ENCODE assay signal across 26 cellular contexts in genomic region chr4:113741971-113742370, GRCh38. TPM values are rescaled to one million over a fixed set of nuclear protein-coding genes. Genes with fewer than 3 reads are reported as not detected.
DNase-seq lines count a peak whose midpoint lies in the region; ATAC-seq and TF ChIP-seq lines count a peak whose summit lies in the region.
"Had no signal": no experiment of that assay in that cellular context is flagged by ENCODE, and none has a peak within 500 bp of the region (broad histone marks: within the 10 kb centered on the region; RNA-seq: fewer than 3 reads in every experiment).

No MANE protein-coding gene starts in this region.

- H3K56ac ChIP-seq in H9 (ENCODE audit: insufficient read length, low read depth, low read length): no peak overlapping the region
- no peak overlapping the region for H3K56ac ChIP-seq in mesendoderm (ENCODE audit: low read length)

- no peaks in the 10 kb centered on the region for H3K79me2 ChIP-seq in H9 (ENCODE audit: insufficient read depth, low read length)
- no peaks in the 10 kb centered on the region for H3K79me2 ChIP-seq in mesendoderm (ENCODE audit: control insufficient read depth, insufficient read depth, low read length)

- CTCF ChIA-PET in CD4-positive, alpha-beta memory T cell (lab: Charles Lee; ENCODE audit: partially characterized antibody): no interaction called here

- POLR2A ChIA-PET in CD4-positive, alpha-beta memory T cell (lab: Charles Lee; ENCODE audit: partially characterized antibody): no interaction called here

- H4K5ac ChIP-seq in H9 (ENCODE audit: insufficient read length, low read depth, low read length) (no peak overlapping the region), mesendoderm (ENCODE audit: low read length) (no peak overlapping the region)

- H2BK120ac ChIP-seq in H9 (ENCODE audit: low read depth, low read length, poor library complexity, severe bottlenecking): no peak overlapping the region
- H2BK120ac ChIP-seq in mesendoderm (ENCODE audit: low read depth, low read length): no peak overlapping the region

- H2AFZ ChIP-seq in H9 (ENCODE audit: low read length): no peak overlapping the region

- H3K4ac ChIP-seq in H9 (ENCODE audit: low read depth, low read length): no peak overlapping the region
- no peak overlapping the region for H3K4ac ChIP-seq in mesendoderm (ENCODE audit: low read depth, low read length)

- H3K27me3 Mint-ChIP-seq in activated naive CD4-positive, alpha-beta T cell treated with anti-CD3 and anti-CD28 coated beads, Interleukin-2, amount 50 U/mL, for 24 hours: no peaks in the 10 kb centered on the region
- no peaks in the 10 kb centered on the region for H3K27me3 Mint-ChIP-seq in CD4-positive, alpha-beta memory T cell
- H3K27me3 Mint-ChIP-seq in activated naive CD8-positive, alpha-beta T cell treated with anti-CD3 and anti-CD28 coated beads, Interleukin-2, amount 50 U/mL, for 24 hours: no peaks in the 10 kb centered on the region
- H3K27me3 Mint-ChIP-seq in naive B cell (no peaks in the 10 kb centered on the region), H9 (ENCODE audit: low read depth) (no peaks in the 10 kb centered on the region)

- no peak overlapping the region for H4K8ac ChIP-seq in H9 (replicated peaks; ENCODE audit: insufficient read length, low read depth, low read length)
- no peak overlapping the region for H4K8ac ChIP-seq in mesendoderm (ENCODE audit: low read depth, low read length)

- H3K27ac ChIP-seq in CD4-positive, alpha-beta memory T cell (ENCODE audit: low read depth, low read length): no peak overlapping the region
- H3K27ac ChIP-seq in H9 (ENCODE audit: insufficient read length, low read depth, low read length) (no peak overlapping the region), mesendoderm (ENCODE audit: low read depth, low read length) (no peak overlapping the region)
- H3K27ac ChIP-seq: 22Rv1 had no signal

- H3K4me1 Mint-ChIP-seq in activated naive CD4-positive, alpha-beta T cell treated with anti-CD3 and anti-CD28 coated beads, Interleukin-2, amount 50 U/mL, for 24 hours: peaks cover 52% of the 10 kb centered on the region
- H3K4me1 Mint-ChIP-seq in CD4-positive, alpha-beta memory T cell: peaks cover 24 to 36% (median 26%) of the 10 kb centered on the region in 4 donors
- peaks cover 40% of the 10 kb centered on the region for H3K4me1 Mint-ChIP-seq in activated naive CD8-positive, alpha-beta T cell treated with anti-CD3 and anti-CD28 coated beads, Interleukin-2, amount 50 U/mL, for 24 hours
- H3K4me1 Mint-ChIP-seq in naive B cell (peaks cover 26 to 51% (median 37%) of the 10 kb centered on the region in 3 donors), H9 (peaks cover 8 to 11% of the 10 kb centered on the region in 2 experiments)

- intact Hi-C loops in CD4-positive, alpha-beta memory T cell (cut with micrococcal nuclease): loop anchor here (2.0 kb wide), 1 partner anchor 15 kb away; no protein-coding TSS in a partner anchor

- no peak overlapping the region for H2BK5ac ChIP-seq in H9 (ENCODE audit: insufficient read length, low read length)
- H2BK5ac ChIP-seq in mesendoderm (ENCODE audit: low read length): no peak overlapping the region

- no peak overlapping the region for H4K91ac ChIP-seq in H9 (ENCODE audit: insufficient read length, low read depth, low read length)

- no peaks in the 10 kb centered on the region for H3K9me3 Mint-ChIP-seq in activated naive CD4-positive, alpha-beta T cell treated with anti-CD3 and anti-CD28 coated beads, Interleukin-2, amount 50 U/mL, for 24 hours
- H3K9me3 Mint-ChIP-seq in CD4-positive, alpha-beta memory T cell: peaks cover 0 to 6% (median 0%) of the 10 kb centered on the region in 8 donors
- no peaks in the 10 kb centered on the region for H3K9me3 Mint-ChIP-seq in activated naive CD8-positive, alpha-beta T cell treated with anti-CD3 and anti-CD28 coated beads, Interleukin-2, amount 50 U/mL, for 24 hours
- H3K9me3 Mint-ChIP-seq in naive B cell: no peaks in the 10 kb centered on the region
- H3K9me3 Mint-ChIP-seq in H9: no peaks in the 10 kb centered on the region
- H3K9me3 Mint-ChIP-seq: CD14-positive monocyte had no signal

- H3K4me3 ChIP-seq in CD4-positive, alpha-beta memory T cell (ENCODE audit: low read length in 2 of 2): no peak overlapping the region
- H3K4me3 ChIP-seq in mesendoderm (ENCODE audit: low read length): no peak overlapping the region

- H3K18ac ChIP-seq in H9 (ENCODE audit: insufficient read length, low read depth, low read length): no peak overlapping the region
- no peak overlapping the region for H3K18ac ChIP-seq in mesendoderm (ENCODE audit: low read length)

- no peak overlapping the region for H2AK5ac ChIP-seq in H9 (ENCODE audit: insufficient read length, low read length)
- no peak overlapping the region for H2AK5ac ChIP-seq in mesendoderm (ENCODE audit: low read length)

- H3K79me1 ChIP-seq in H9 (ENCODE audit: insufficient read depth, low read depth, low read length, poor library complexity, severe bottlenecking) (no peaks in the 10 kb centered on the region), mesendoderm (ENCODE audit: low read length) (no peaks in the 10 kb centered on the region)

- H3K4me3 Mint-ChIP-seq in activated naive CD4-positive, alpha-beta T cell treated with anti-CD3 and anti-CD28 coated beads, Interleukin-2, amount 50 U/mL, for 24 hours: no peak overlapping the region
- peak overlapping the region in 1 of 8 donors; percentile 3 for H3K4me3 Mint-ChIP-seq in CD4-positive, alpha-beta memory T cell
- H3K4me3 Mint-ChIP-seq in activated naive CD8-positive, alpha-beta T cell treated with anti-CD3 and anti-CD28 coated beads, Interleukin-2, amount 50 U/mL, for 24 hours: no peak overlapping the region
- H3K4me3 Mint-ChIP-seq in naive B cell (peak overlapping the region in 1 of 8 donors; percentile 8), H9 (no peak overlapping the region)
- H3K4me3 Mint-ChIP-seq: CD14-positive monocyte had no signal

- H3K36me3 Mint-ChIP-seq in activated naive CD4-positive, alpha-beta T cell treated with anti-CD3 and anti-CD28 coated beads, Interleukin-2, amount 50 U/mL, for 24 hours: peaks cover 29% of the 10 kb centered on the region
- H3K36me3 Mint-ChIP-seq in CD4-positive, alpha-beta memory T cell: peaks cover 1 to 14% of the 10 kb centered on the region in 2 donors
- H3K36me3 Mint-ChIP-seq in activated naive CD8-positive, alpha-beta T cell treated with anti-CD3 and anti-CD28 coated beads, Interleukin-2, amount 50 U/mL, for 24 hours (ENCODE audit: low read depth): peaks cover 35% of the 10 kb centered on the region
- peaks cover 7 to 10% of the 10 kb centered on the region in 2 donors for H3K36me3 Mint-ChIP-seq in naive B cell
- no peaks in the 10 kb centered on the region for H3K36me3 Mint-ChIP-seq in H9 (ENCODE audit: insufficient read depth in 1 of 3, low read depth in 3 of 3)
- H3K36me3 Mint-ChIP-seq: CD14-positive monocyte had no signal

- H3K9ac ChIP-seq in H9 (ENCODE audit: extremely low read depth, insufficient read length, low read length) (no peak overlapping the region), mesendoderm (ENCODE audit: low read length) (no peak overlapping the region)

- H3K23ac ChIP-seq in H9 (ENCODE audit: insufficient read length, low read depth, low read length) (no peak overlapping the region), mesendoderm (ENCODE audit: low read length) (no peak overlapping the region)

- H3K27ac Mint-ChIP-seq in activated naive CD4-positive, alpha-beta T cell treated with anti-CD3 and anti-CD28 coated beads, Interleukin-2, amount 50 U/mL, for 24 hours: peak overlapping the region; percentile 84
- peak overlapping the region in 5 of 7 donors; percentile 2 to 20 (median 7) for H3K27ac Mint-ChIP-seq in CD4-positive, alpha-beta memory T cell
- H3K27ac Mint-ChIP-seq in activated naive CD8-positive, alpha-beta T cell treated with anti-CD3 and anti-CD28 coated beads, Interleukin-2, amount 50 U/mL, for 24 hours: peak overlapping the region; percentile 11
- H3K27ac Mint-ChIP-seq in naive B cell: peak overlapping the region in 5 of 6 donors; percentile 0 to 80 (median 47)
- H3K27ac Mint-ChIP-seq in H9: no peak overlapping the region

- no peak overlapping the region for H3K4me2 ChIP-seq in H9 (ENCODE audit: insufficient read depth, insufficient read length, low read length)
- H3K4me2 ChIP-seq in mesendoderm (ENCODE audit: low read length): no peak overlapping the region

- H3K27me3 ChIP-seq in CD4-positive, alpha-beta memory T cell (ENCODE audit: insufficient read depth, low read length): no peaks in the 10 kb centered on the region
- H3K27me3 ChIP-seq in H9 (ENCODE audit: insufficient read depth, low read length) (no peaks in the 10 kb centered on the region), mesendoderm (ENCODE audit: insufficient read depth, low read length, poor library complexity) (no peaks in the 10 kb centered on the region)
- H3K27me3 ChIP-seq: BE2C had no signal

- H3K4me1 ChIP-seq in CD4-positive, alpha-beta memory T cell (ENCODE audit: insufficient read depth, low read length): peaks cover 28% of the 10 kb centered on the region
- H3K4me1 ChIP-seq in H9 (ENCODE audit: insufficient read depth, low read length) (no peaks in the 10 kb centered on the region; the same call in 1 of the 2 replicates), mesendoderm (ENCODE audit: control insufficient read depth, low read depth, low read length) (peaks cover 7% of the 10 kb centered on the region)
- H3K4me1 ChIP-seq: BE2C had no signal

- no peak overlapping the region for H2BK12ac ChIP-seq in H9 (ENCODE audit: insufficient read length, low read depth, low read length)

- no peaks in the 10 kb centered on the region for H3K9me3 ChIP-seq in CD4-positive, alpha-beta memory T cell (ENCODE audit: control insufficient read depth in 1 of 2, low read length in 2 of 2)
- no peaks in the 10 kb centered on the region for H3K9me3 ChIP-seq in H9 (ENCODE audit: control insufficient read depth, low read depth, low read length)
- H3K9me3 ChIP-seq: BE2C had no signal

- no peak overlapping the region for H3K14ac ChIP-seq in H9 (ENCODE audit: insufficient read depth, low read length)

- H4K20me1 ChIP-seq in H9 (ENCODE audit: control insufficient read depth, insufficient read depth, insufficient read length): no peaks in the 10 kb centered on the region

- DNase-seq in activated naive CD4-positive, alpha-beta T cell treated with anti-CD3 and anti-CD28 coated beads, Interleukin-2, amount 50 U/mL, for 16 hours: no peak
- no peak for DNase-seq in CD4-positive, alpha-beta memory T cell
- no peak for DNase-seq in activated naive CD8-positive, alpha-beta T cell treated with anti-CD3 and anti-CD28 coated beads, Interleukin-2, amount 50 U/mL, for 24 hours
- DNase-seq in naive B cell (no peak), GF-D8 (lab: John Stamatoyannopoulos, UW) (no peak), H9 (no peak), mesendoderm (no peak)
- DNase-seq: BE2C, COR-L47, DMS79, EL, GDM1, GOT3, HCEC 1CT, NCI-H1092, NCI-H1417 treated with DMSO at 0.1 percent for 48 hours, NCI-H1694 treated with DMSO at 0.1 percent for 48 hours, NCI-H2081, NCI-H2227 treated with DMSO at 0.1 percent for 48 hours, NCI-H510A, NCI-H69, RPMI8226, SHP77 treated with DMSO at 0.1 percent for 48 hours had no signal

- no peaks in the 10 kb centered on the region for H3K36me3 ChIP-seq in CD4-positive, alpha-beta memory T cell (ENCODE audit: insufficient read depth, low read length)
- H3K36me3 ChIP-seq in mesendoderm (ENCODE audit: control insufficient read depth, insufficient read depth, low read length): no peaks in the 10 kb centered on the region
- H3K36me3 ChIP-seq: BE2C had no signal

- ATAC-seq in activated naive CD8-positive, alpha-beta T cell treated with anti-CD3 and anti-CD28 coated beads, Interleukin-2, amount 50 U/mL, for 24 hours: no peak
- no peak for ATAC-seq in naive B cell (ENCODE audit: low read depth in 2 of 2)

- H2BK15ac ChIP-seq in H9 (ENCODE audit: low read depth, low read length) (no peak overlapping the region), mesendoderm (replicated peaks; ENCODE audit: low read depth) (no peak overlapping the region)

- no peak overlapping the region for H2BK20ac ChIP-seq in H9 (ENCODE audit: low read depth, low read length, poor library complexity, severe bottlenecking)

- H3T11ph ChIP-seq in H9 (ENCODE audit: low read length): no peak overlapping the region

- no peaks in the 10 kb centered on the region for H3K23me2 ChIP-seq in H9 (ENCODE audit: insufficient read length, low read depth, low read length, poor library complexity, severe bottlenecking)

- TF ChIP-seq CTCF in H9 (conservative IDR thresholded peaks at IDR 0.05): no peak

RNA-seq across cellular contexts. Expression of gene CAMK2D, which starts 19.6 kb away (rescaled TPM):
- 10 to 100 TPM; 32.1 to 36.4 TPM for total RNA-seq in CD4-positive, alpha-beta memory T cell
- 10 to 100 TPM; 15.5 to 15.8 TPM for polyA plus RNA-seq in CD4-positive, alpha-beta memory T cell
- polyA plus RNA-seq in naive B cell (ENCODE audit: low read depth in 6 of 6): 10 to 100 TPM; 75.5 to 84.9 (median 81.8) TPM
- total RNA-seq in H9 (2021): 8.3 and 9.0 TPM in 2 replicates
- 4.3 TPM for polyA plus RNA-seq in mesendoderm (2013, experiment 1 of 2)
- polyA plus RNA-seq in mesendoderm (2013, experiment 2 of 2): 4.4 TPM

Comparison
In these comparisons a context has a peak if more than half of its experiments do, and no peak if none do; other contexts are left out.
1. H3K27ac Mint-ChIP-seq: peak in activated naive CD4-positive, alpha-beta T cell treated with anti-CD3 and anti-CD28 coated beads, Interleukin-2, amount 50 U/mL, for 24 hours (single experiment), CD4-positive, alpha-beta memory T cell (5 of 7), activated naive CD8-positive, alpha-beta T cell treated with anti-CD3 and anti-CD28 coated beads, Interleukin-2, amount 50 U/mL, for 24 hours (single experiment) and naive B cell (5 of 6); none in H9 (0 of 3).